ENCODE assay signal across 8 cellular contexts in the genomic region with DNA sequence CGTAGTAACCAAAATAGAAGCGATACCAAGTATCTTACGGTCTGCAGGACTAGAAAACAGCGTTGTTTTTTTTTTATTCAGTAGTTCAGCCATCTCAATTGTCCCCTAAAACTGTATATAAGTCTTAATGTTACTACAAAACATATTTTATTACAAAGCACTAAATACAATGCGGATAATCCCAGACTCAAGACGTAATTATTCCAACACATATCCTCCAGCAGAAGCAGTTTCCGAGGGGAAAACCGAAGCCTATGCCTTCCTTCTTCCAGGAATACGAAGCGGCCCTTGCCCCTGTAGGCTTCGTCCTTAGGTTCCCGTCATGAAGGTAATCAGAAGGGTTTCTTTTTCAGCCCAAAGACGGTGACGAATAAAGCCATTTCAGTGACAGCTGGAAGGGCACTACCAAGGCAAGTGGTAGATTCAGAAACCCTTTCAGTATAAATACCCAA. TPM values are rescaled to one million over a fixed set of nuclear protein-coding genes. Genes with fewer than 3 reads are reported as not detected.
DNase-seq lines count a peak whose midpoint lies in the region; ATAC-seq and TF ChIP-seq lines count a peak whose summit lies in the region.

No MANE protein-coding gene starts in this region.

- DNase-seq in PC-3 (no peak), NCI-H1436 treated with DMSO at 0.1 percent for 48 hours (lab: John Stamatoyannopoulos, UW) (no peak)

- POLR2A ChIA-PET in PC-3 (lab: Charles Lee; ENCODE audit: unreplicated experiment), result interaction anchor here (1.2 kb wide), 1 partner anchor 16 kb away, joined by 13 read pairs; a partner anchor contains a TSS

- H3K36me3 ChIP-seq in PC-3 (ENCODE audit: low read depth, low read length) (no peaks in the 10 kb centered on the region), esophagus (ENCODE audit: control insufficient read depth in 2 of 2, insufficient read depth in 2 of 2, low read length in 1 of 2) (no peaks in the 10 kb centered on the region), parathyroid adenoma (ENCODE audit: control insufficient read depth, insufficient read depth, low read length) (no peaks in the 10 kb centered on the region)

- H3K27ac ChIP-seq in PC-3 (ENCODE audit: low read length) (peak overlapping the region; percentile 94), esophagus (ENCODE audit: low read depth in 2 of 2, low read length in 1 of 2) (peak overlapping the region; percentile 81), parathyroid adenoma (peak overlapping the region; percentile 97)

- H3K79me2 ChIP-seq in PC-3 (ENCODE audit: low read length), result peaks cover 8% of the 10 kb centered on the region; the same call in 1 of the 2 replicates
- peaks cover 18% of the 10 kb centered on the region for H3K79me2 ChIP-seq in parathyroid adenoma

- H3K27me3 ChIP-seq in PC-3 (ENCODE audit: low read length) (no peaks in the 10 kb centered on the region), esophagus (ENCODE audit: control insufficient read depth in 1 of 2, insufficient read depth in 2 of 2, low read length in 2 of 2) (no peaks in the 10 kb centered on the region), parathyroid adenoma (ENCODE audit: control insufficient read depth, insufficient read depth, low read length) (no peaks in the 10 kb centered on the region)

- ATAC-seq in PC-3 (peak; percentile 16; the same call in 1 of the 2 replicates), HG02798 (IDR thresholded peaks at IDR 0.05; ENCODE audit: poor library complexity, unreplicated experiment) (no peak), GM18868 (IDR thresholded peaks at IDR 0.05; ENCODE audit: unreplicated experiment) (no peak), GM19467 (IDR thresholded peaks at IDR 0.05; ENCODE audit: unreplicated experiment) (no peak)

- no peaks in the 10 kb centered on the region for H3K9me2 ChIP-seq in PC-3 (replicated peaks; ENCODE audit: low read length)

- H3F3A ChIP-seq in PC-3 (ENCODE audit: low read length, unreplicated experiment), result peaks cover 9% of the 10 kb centered on the region

- H3K4me3 ChIP-seq in GM08714 (ENCODE audit: low read length), result peak overlapping the region; percentile 71
- H3K4me3 ChIP-seq in PC-3 (ENCODE audit: low read length), result peak overlapping the region; percentile 65
- peak overlapping the region in 1 of 2 donors; percentile 49 for H3K4me3 ChIP-seq in esophagus (ENCODE audit: low read depth in 1 of 2, low read length in 2 of 2)
- H3K4me3 ChIP-seq in parathyroid adenoma (ENCODE audit: low read depth, low read length), result peak overlapping the region; percentile 81

- H4K20me1 ChIP-seq in PC-3 (ENCODE audit: low read length), result no peaks in the 10 kb centered on the region

- H2AFZ ChIP-seq in PC-3 (ENCODE audit: low read length) (peak overlapping the region; percentile 49), parathyroid adenoma (peak overlapping the region; percentile 61)

- 7% methylated on average over 14 of the region's 14 CpGs for WGBS in esophagus, 2 donors

- H3K4me2 ChIP-seq in PC-3 (ENCODE audit: low read length), result peak overlapping the region; percentile 82
- H3K4me2 ChIP-seq in parathyroid adenoma (ENCODE audit: low read length), result peak overlapping the region; percentile 91

- CTCF ChIA-PET in PC-3 (lab: Charles Lee), result no interaction called here

- H3K9me3 ChIP-seq in PC-3 (ENCODE audit: low read length) (no peaks in the 10 kb centered on the region), esophagus (ENCODE audit: control insufficient read depth in 2 of 2, insufficient read depth in 1 of 2, low read depth in 1 of 2, low read length in 1 of 2) (no peaks in the 10 kb centered on the region), parathyroid adenoma (ENCODE audit: control insufficient read depth, low read length) (no peaks in the 10 kb centered on the region)

- TF ChIP-seq CTCF in PC-3 (conservative IDR thresholded peaks at IDR 0.05; ENCODE audit: low read depth, low read length) (no peak), parathyroid adenoma (IDR thresholded peaks at IDR 0.05) (no peak)

- H3K9ac ChIP-seq in PC-3 (ENCODE audit: low read length), result peak overlapping the region; percentile 86
- peak overlapping the region; percentile 49 for H3K9ac ChIP-seq in parathyroid adenoma

- no TSS peak for BruUV-seq in PC-3 (replicated peaks; lab: Mats Ljungman, UMichigan)

- intact Hi-C loops in PC-3 (cut with micrococcal nuclease), result loop anchor here (5.0 kb wide), 1 partner anchor 37 kb away; no protein-coding TSS in a partner anchor

- peaks cover 18% of the 10 kb centered on the region for H3K4me1 ChIP-seq in PC-3 (ENCODE audit: insufficient read depth, low read length)
- H3K4me1 ChIP-seq in esophagus (ENCODE audit: control insufficient read depth in 2 of 2, insufficient read depth in 2 of 2, low read length in 1 of 2), result peaks cover 4 to 17% of the 10 kb centered on the region in 2 donors
- H3K4me1 ChIP-seq in parathyroid adenoma, result peaks cover 24% of the 10 kb centered on the region

RNA-seq across cellular contexts. Expression of a gene that starts 2.3 kb away (rescaled TPM):
- 19.0 and 26.6 TPM in 2 replicates for total RNA-seq in PC-3 (2014; rRNA removed)
- 1 to 10 TPM; 5.6 to 8.9 TPM for polyA plus RNA-seq in esophagus

RNA-seq across cellular contexts. Expression of a gene that starts 11.1 kb away (rescaled TPM):
- total RNA-seq in PC-3 (2014; rRNA removed), result 5.0 and 18.0 TPM in 2 replicates
- polyA plus RNA-seq in esophagus, result 10 to 100 TPM; 21.9 to 22.4 TPM

RNA-seq across cellular contexts. Expression of a gene that starts 16.1 kb away (rescaled TPM):
- 5.9 and 7.3 TPM in 2 replicates for total RNA-seq in PC-3 (2014; rRNA removed)
- 1 to 10 TPM; 3.3 to 8.2 TPM for polyA plus RNA-seq in esophagus

RNA-seq across cellular contexts. Expression of a gene that starts 21.7 kb away (rescaled TPM):
- 25.0 and 47.2 TPM in 2 replicates for total RNA-seq in PC-3 (2014; rRNA removed)
- polyA plus RNA-seq in esophagus, result 10 to 100 TPM; 44.7 to 85.2 TPM

RNA-seq across cellular contexts. Expression of a gene that starts 36.5 kb away (rescaled TPM):
- 72.3 and 82.9 TPM in 2 replicates for total RNA-seq in PC-3 (2014; rRNA removed)
- polyA plus RNA-seq in esophagus, result 10 to 100 TPM; 25.3 to 28.3 TPM
